ENCODE assay signal across 15 cellular contexts in the genomic region with DNA sequence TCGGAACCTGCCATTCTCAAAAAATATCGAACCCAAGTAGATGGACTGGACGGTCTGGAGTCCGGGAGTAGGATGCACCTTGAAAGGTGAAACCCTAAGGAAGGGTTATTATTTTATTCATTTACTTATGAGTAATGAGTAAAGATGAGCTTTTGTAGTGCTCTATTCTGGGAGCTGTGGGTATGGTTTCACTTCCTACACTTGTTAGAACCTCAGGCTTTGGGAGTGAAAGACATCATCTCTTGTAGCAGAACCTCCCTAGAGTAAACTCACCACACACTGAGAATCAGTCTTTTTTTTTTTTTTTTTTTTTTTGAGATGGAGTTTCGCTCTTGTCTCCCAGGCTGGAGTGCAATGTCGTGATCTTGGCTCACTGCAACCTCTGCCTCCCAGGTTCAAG.
DNase-seq lines count a peak whose midpoint lies in the region; ATAC-seq and TF ChIP-seq lines count a peak whose summit lies in the region.
"Had no signal": no experiment of that assay in that cellular context is flagged by ENCODE, and none has a peak within 500 bp of the region (broad histone marks: within the 10 kb centered on the region; RNA-seq: fewer than 3 reads in every experiment).

No MANE protein-coding gene starts in this region.

- intact Hi-C loops in activated B cell treated with CpG ODN at 0.5 μM for 24 hours (cut with micrococcal nuclease): loop anchor here (1.0 kb wide), 1 partner anchor 25 kb away; no protein-coding TSS in a partner anchor
- intact Hi-C loops in left cardiac atrium (cut with DNase I): no loop called here

- POLR2A ChIA-PET in activated B cell treated with CpG ODN at 0.5 μM for 24 hours (lab: Charles Lee): interaction anchor here (0.7 to 1.0 kb wide), 3 partner anchors 28 to 1181 kb away, joined by 3 to 4 read pairs (median 3); no protein-coding TSS in a partner anchor

- no peaks in the 10 kb centered on the region for H3K9me3 Mint-ChIP-seq in activated B cell treated with CpG ODN at 0.5 μM for 24 hours
- H3K9me3 Mint-ChIP-seq: endodermal cell had no signal

- no peaks in the 10 kb centered on the region for H3K36me3 Mint-ChIP-seq in activated B cell treated with CpG ODN at 0.5 μM for 24 hours (ENCODE audit: low read depth)

- in situ Hi-C loops in G401 (cut with HindIII; ENCODE audit: low sequenced_read_pairs): no loop called here

- H3K27ac Mint-ChIP-seq in activated B cell treated with CpG ODN at 0.5 μM for 24 hours: no peak overlapping the region
- H3K27ac Mint-ChIP-seq: CD4-positive, alpha-beta T cell; endodermal cell had no signal

- no peaks in the 10 kb centered on the region for H3K27me3 Mint-ChIP-seq in activated B cell treated with CpG ODN at 0.5 μM for 24 hours
- H3K27me3 Mint-ChIP-seq: CD4-positive, alpha-beta T cell had no signal

- H3K4me3 Mint-ChIP-seq in activated B cell treated with CpG ODN at 0.5 μM for 24 hours: peak overlapping the region; percentile 38
- H3K4me3 Mint-ChIP-seq: CD4-positive, alpha-beta T cell; endodermal cell had no signal

- ATAC-seq in GM18511 (IDR thresholded peaks at IDR 0.05; ENCODE audit: unreplicated experiment) (peak; percentile 91), GM21529 (IDR thresholded peaks at IDR 0.05; ENCODE audit: unreplicated experiment) (peak; percentile 93), HG03196 (IDR thresholded peaks at IDR 0.05; ENCODE audit: unreplicated experiment) (peak; percentile 98), activated B cell treated with CpG ODN at 0.5 μM for 24 hours (ENCODE audit: low read depth) (peak; percentile 91), left cardiac atrium (no peak)
- no peak for ATAC-seq in stimulated activated naive CD8-positive, alpha-beta T cell treated with anti-CD3 and anti-CD28 coated beads, Interleukin-15, Interleukin-2, amounts not matched to agents 100 U/mL and 50 U/mL, for 24 hours
- ATAC-seq: heart left ventricle had no signal

- no peak for TF ChIP-seq CTCF in activated B cell treated with CpG ODN at 0.5 μM for 24 hours (IDR thresholded peaks at IDR 0.05)

- DNase-seq in activated B cell treated with CpG ODN at 0.5 μM for 24 hours (no peak), left cardiac atrium (no peak), G401 (ENCODE audit: low spot score) (no peak)
- DNase-seq in stimulated activated CD4-positive, alpha-beta T cell treated with anti-CD3 and anti-CD28 coated beads, Interleukin-4, amount 100 ng/mL, for 4 hours: no peak
- no peak for DNase-seq in stimulated activated naive CD8-positive, alpha-beta T cell treated with anti-CD3 and anti-CD28 coated beads, Interleukin-15, Interleukin-2, amounts not matched to agents 100 U/mL and 50 U/mL, for 24 hours
- DNase-seq: CD4-positive, alpha-beta T cell; endodermal cell; heart left ventricle; Kasumi-1; mesendoderm; NCI-H446; tibial artery had no signal

- peaks cover 21% of the 10 kb centered on the region for H3K4me1 Mint-ChIP-seq in activated B cell treated with CpG ODN at 0.5 μM for 24 hours

- CTCF ChIA-PET in activated B cell treated with CpG ODN at 0.5 μM for 24 hours (lab: Charles Lee): no interaction called here

Comparison
In these comparisons a context has a peak if more than half of its experiments do, and no peak if none do; other contexts are left out.
1. ATAC-seq: peak in GM18511 (single experiment), GM21529 (single experiment), HG03196 (single experiment) and activated B cell treated with CpG ODN at 0.5 μM for 24 hours (single experiment); none in left cardiac atrium (0 of 2) and stimulated activated naive CD8-positive, alpha-beta T cell treated with anti-CD3 and anti-CD28 coated beads, Interleukin-15, Interleukin-2, amounts not matched to agents 100 U/mL and 50 U/mL, for 24 hours (single experiment).